36 cellular contexts compared by ENCODE assay signal in genomic region chr19:32576790-32577189, GRCh38.
"Had no signal": no experiment of that assay in that cellular context is flagged by ENCODE, and none has a peak within 500 bp of the region (broad histone marks: within the 10 kb centered on the region; RNA-seq: fewer than 3 reads in every experiment).

No MANE protein-coding gene starts in this region.

- H3K36me3 ChIP-seq: MG63 had no signal

- H3K4me3 ChIP-seq: MG63 had no signal

- H3K27me3 ChIP-seq: MG63 had no signal

- H3K9me3 ChIP-seq: MG63 had no signal

- DNase-seq: Karpas-422, Kasumi-1, MG63, MM.1S, MV-4-11, NCI-H1048, NCI-H1092, NCI-H1092 treated with DMSO at 0.1 percent for 48 hours, NCI-H1105, NCI-H1417, NCI-H1417 treated with DMSO at 0.1 percent for 48 hours, NCI-H1436, NCI-H1436 treated with DMSO at 0.1 percent for 48 hours, NCI-H146, NCI-H1694, NCI-H1694 treated with DMSO at 0.1 percent for 48 hours, NCI-H187, NCI-H187 treated with DMSO at 0.1 percent for 48 hours, NCI-H1930, NCI-H2029, NCI-H2029 treated with DMSO at 0.1 percent for 48 hours, NCI-H2081, NCI-H2081 treated with DMSO at 0.1 percent for 48 hours, NCI-H2107, NCI-H2171, NCI-H2171 treated with DMSO at 0.1 percent for 48 hours, NCI-H2227 treated with DMSO at 0.1 percent for 48 hours, NCI-H226, NCI-H345, NCI-H446, NCI-H446 treated with DMSO at 0.1 percent for 48 hours, NCI-H510A, NCI-H510A treated with DMSO at 0.1 percent for 48 hours, NCI-H524, NCI-H524 treated with DMSO at 0.1 percent for 48 hours, NCI-H526 had no signal
